8 cellular contexts compared by ENCODE assay signal in the genomic region with DNA sequence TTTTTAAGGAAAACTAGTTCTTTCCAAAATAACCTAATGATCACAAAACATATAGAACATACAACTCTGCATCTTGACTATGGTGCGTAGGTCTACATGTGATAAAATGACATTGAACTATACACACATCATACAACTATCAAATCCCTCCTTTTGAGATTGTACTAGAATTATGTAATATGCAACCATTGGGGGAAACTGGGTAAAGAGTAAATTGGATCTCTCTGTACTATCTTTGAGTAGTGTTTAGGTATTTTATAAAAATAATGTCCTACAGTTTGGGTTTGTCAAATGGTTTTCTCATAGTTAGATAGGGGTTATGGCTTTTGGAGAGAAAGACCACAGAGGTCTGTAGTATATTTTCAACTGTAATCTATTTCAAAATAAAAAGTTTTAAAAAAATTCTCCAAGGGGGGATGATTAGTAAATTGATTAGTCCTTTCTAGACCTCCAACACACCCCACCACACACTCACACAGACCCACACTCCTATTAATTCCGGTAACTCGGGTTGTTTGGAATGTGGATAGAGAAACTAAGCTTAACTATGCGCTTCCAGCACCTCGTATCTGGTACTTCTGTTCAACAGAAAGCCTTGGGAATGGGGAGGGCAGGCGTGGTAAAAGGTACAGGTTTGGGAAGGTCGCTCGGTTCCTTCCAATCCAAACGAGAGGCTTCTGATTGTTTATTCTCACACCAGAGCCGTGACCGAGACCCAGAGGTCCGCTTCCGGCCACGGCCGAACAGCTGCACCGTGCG. TPM values are rescaled to one million over a fixed set of nuclear protein-coding genes. Genes with fewer than 3 reads are reported as not detected.
DNase-seq lines count a peak whose midpoint lies in the region; ATAC-seq and TF ChIP-seq lines count a peak whose summit lies in the region.

No MANE protein-coding gene starts in this region.

- H3K9me3 ChIP-seq in MG63 = no peaks in the 10 kb centered on the region
- no peaks in the 10 kb centered on the region for H3K9me3 ChIP-seq in breast epithelium
- no peaks in the 10 kb centered on the region for H3K9me3 ChIP-seq in aorta (ENCODE audit: control insufficient read depth, low read length)

- H3K36me3 ChIP-seq in MG63 (peaks cover 10% of the 10 kb centered on the region), breast epithelium (no peaks in the 10 kb centered on the region), aorta (ENCODE audit: control insufficient read depth in 1 of 2, insufficient read depth in 2 of 2, low read length in 1 of 2) (no peaks in the 10 kb centered on the region)

- 6% methylated on average over 17 of the region's 17 CpGs for WGBS in aorta, 2 donors

- ATAC-seq in aorta (ENCODE audit: low FRiP score) (no peak), HG03521 (IDR thresholded peaks at IDR 0.05; ENCODE audit: unreplicated experiment) (no peak)

- intact Hi-C loops in breast epithelium (cut with DNase I; ENCODE audit: low total_unique reads) = no loop called here
- intact Hi-C loops in aorta (cut with DNase I) = loop anchor here (2.0 to 10.0 kb wide), 4 partner anchors 71 to 291 kb away; a partner anchor contains a TSS

- peak overlapping the region; percentile 97 for H3K27ac ChIP-seq in breast epithelium
- peak overlapping the region; percentile 2 to 81 for H3K27ac ChIP-seq in aorta (ENCODE audit: low read depth in 1 of 2, low read length in 2 of 2)

- DNase-seq in DMS79 treated with DMSO at 0.1 percent for 48 hours (lab: John Stamatoyannopoulos, UW) (peak; percentile 75), DMS79 (lab: John Stamatoyannopoulos, UW) (no peak), MG63 (no peak), breast epithelium (ENCODE audit: low spot score in 2 of 2) (no peak), middle frontal gyrus (ENCODE audit: extremely low spot score, low spot score) (peak; percentile 9), aorta (no peak), mesenteric fat pad (ENCODE audit: low spot score) (no peak)

- no peak for TF ChIP-seq POLR2A in breast epithelium (IDR thresholded peaks at IDR 0.05)

- H3K4me1 ChIP-seq in breast epithelium (peaks cover 0 to 10% of the 10 kb centered on the region in 2 donors), aorta (ENCODE audit: control insufficient read depth in 1 of 2, insufficient read depth in 2 of 2, low read length in 2 of 2) (peaks cover 0 to 6% of the 10 kb centered on the region in 2 donors)

- H3K4me3 ChIP-seq in MG63 (peak overlapping the region; percentile 90), breast epithelium (peak overlapping the region; percentile 87 to 97 (median 95)), aorta (ENCODE audit: low read length in 2 of 2) (peak overlapping the region; percentile 61 to 82)

- H3K27me3 ChIP-seq in MG63 (no peaks in the 10 kb centered on the region), breast epithelium (no peaks in the 10 kb centered on the region), aorta (ENCODE audit: control insufficient read depth in 1 of 2, insufficient read depth in 2 of 2, low read length in 1 of 2) (no peaks in the 10 kb centered on the region)

- no peak for TF ChIP-seq CTCF in breast epithelium (IDR thresholded peaks at IDR 0.05)

RNA-seq across cellular contexts. Expression of a gene that starts 0.7 kb away (rescaled TPM):
- total RNA-seq in MG63 (2014; rRNA removed; shearing (Covaris generic); ENCODE audit: low replicate concordance) = 20.8 and 27.5 TPM in 2 replicates
- total RNA-seq in breast epithelium (100 to 1,000 TPM; 132 to 245 (median 152) TPM), aorta (100 to 1,000 TPM; 102 to 137 TPM), mesenteric fat pad (98.7 TPM)
- polyA plus RNA-seq in aorta = 10 to 100 TPM in 1 of 2 donors, 1 to 10 TPM in 1; 3.6 to 21.8 TPM

Comparison
In these comparisons a context has a peak if more than half of its experiments do, and no peak if none do; other contexts are left out.
1. DNase-seq: peak in DMS79 treated with DMSO at 0.1 percent for 48 hours (single experiment) and middle frontal gyrus (single experiment); none in DMS79 (single experiment), MG63 (single experiment), breast epithelium (0 of 2), aorta (0 of 2) and mesenteric fat pad (single experiment).
2. Peak in every context shown above with its lines, with median percentiles within 50 percentile points of each other: H3K4me3 ChIP-seq.